ENCODE assay signal across 20 cellular contexts in genomic region chr12:99138397-99138796, GRCh38.
A peak's percentile ranks its signal among the peaks of the same experiment; 100 is the strongest.
DNase-seq lines count a peak whose midpoint lies in the region; ATAC-seq and TF ChIP-seq lines count a peak whose summit lies in the region.
"Had no signal": no experiment of that assay in that cellular context is flagged by ENCODE, and none has a peak within 500 bp of the region (broad histone marks: within the 10 kb centered on the region; RNA-seq: fewer than 3 reads in every experiment).

No MANE protein-coding gene starts in this region.

- peak; percentile 96 for TF ChIP-seq EP300 in neural cell (conservative IDR thresholded peaks at IDR 0.05; ENCODE audit: poor library complexity, severe bottlenecking)

- H3K27me3 Mint-ChIP-seq in brain: peaks cover 4% of the 10 kb centered on the region
- H3K27me3 Mint-ChIP-seq in activated naive CD8-positive, alpha-beta T cell treated with anti-CD3 and anti-CD28 coated beads, Interleukin-2, amount 50 U/mL, for 24 hours: no peaks in the 10 kb centered on the region
- H3K27me3 Mint-ChIP-seq: CD4-positive, CD25-positive, alpha-beta regulatory T cell; CD8-positive, alpha-beta memory T cell had no signal

- no peak overlapping the region for H3K4me3 ChIP-seq in BLaER1 treated with 17β-estradiol and CSF1 and Interleukin-3, amounts not matched to agents 10 nM and 100 nM
- H3K4me3 ChIP-seq in neural cell (ENCODE audit: low read length): peak overlapping the region; percentile 26
- H3K4me3 ChIP-seq: A549, BLaER1, GM12878 had no signal

- H3K4me3 Mint-ChIP-seq in brain: no peak overlapping the region
- no peak overlapping the region for H3K4me3 Mint-ChIP-seq in activated naive CD8-positive, alpha-beta T cell treated with anti-CD3 and anti-CD28 coated beads, Interleukin-2, amount 50 U/mL, for 24 hours
- H3K4me3 Mint-ChIP-seq: CD4-positive, CD25-positive, alpha-beta regulatory T cell; CD8-positive, alpha-beta memory T cell; H9 had no signal

- H3K4me1 Mint-ChIP-seq in brain: peaks cover 79% of the 10 kb centered on the region
- H3K4me1 Mint-ChIP-seq in activated naive CD8-positive, alpha-beta T cell treated with anti-CD3 and anti-CD28 coated beads, Interleukin-2, amount 50 U/mL, for 24 hours: no peaks in the 10 kb centered on the region
- H3K4me1 Mint-ChIP-seq: CD4-positive, CD25-positive, alpha-beta regulatory T cell; CD8-positive, alpha-beta memory T cell had no signal

- DNase-seq in NCI-H1417 (lab: John Stamatoyannopoulos, UW): peak in 2 of 3 experiments; percentile 5 to 21
- DNase-seq in NCI-H1417 treated with DMSO at 0.1 percent for 48 hours (lab: John Stamatoyannopoulos, UW): no peak
- DNase-seq in activated naive CD8-positive, alpha-beta T cell treated with anti-CD3 and anti-CD28 coated beads, Interleukin-2, amount 50 U/mL, for 24 hours: no peak
- DNase-seq: AML-193; CD4-positive, CD25-positive, alpha-beta regulatory T cell; CD8-positive, alpha-beta memory T cell; COR-L47; DMS 273 treated with DMSO at 0.1 percent for 48 hours; DMS53; DND-41; EL; H9 had no signal

- TF ChIP-seq CTCF in brain (conservative IDR thresholded peaks at IDR 0.05) (no peak), neural cell (IDR thresholded peaks at IDR 0.05; ENCODE audit: poor library complexity, severe bottlenecking) (no peak)

- no peak for ATAC-seq in activated naive CD8-positive, alpha-beta T cell treated with anti-CD3 and anti-CD28 coated beads, Interleukin-2, amount 50 U/mL, for 24 hours
- no peak for ATAC-seq in HG03469 (IDR thresholded peaks at IDR 0.05; ENCODE audit: unreplicated experiment)
- ATAC-seq: A549, GM12878 had no signal

- peaks cover 12% of the 10 kb centered on the region for H3K36me3 Mint-ChIP-seq in brain
- H3K36me3 Mint-ChIP-seq in activated naive CD8-positive, alpha-beta T cell treated with anti-CD3 and anti-CD28 coated beads, Interleukin-2, amount 50 U/mL, for 24 hours (ENCODE audit: low read depth): no peaks in the 10 kb centered on the region
- H3K36me3 Mint-ChIP-seq: CD4-positive, CD25-positive, alpha-beta regulatory T cell; CD8-positive, alpha-beta memory T cell had no signal

- no peak overlapping the region for H2AFZ ChIP-seq in neural cell (ENCODE audit: low read depth, low read length)

- H3K36me3 ChIP-seq in BLaER1 treated with 17β-estradiol and CSF1 and Interleukin-3, amounts not matched to agents 10 nM and 100 nM: peaks cover 0 to 34% (median 0%) of the 10 kb centered on the region in 11 experiments; a peak in 6 of 22 replicates
- peaks cover 3% of the 10 kb centered on the region for H3K36me3 ChIP-seq in neural cell (ENCODE audit: insufficient read depth, low read length)

- H3K4me1 ChIP-seq in BLaER1 treated with 17β-estradiol and CSF1 and Interleukin-3, amounts not matched to agents 10 nM and 100 nM: peaks cover 0 to 53% (median 30%) of the 10 kb centered on the region in 10 experiments; a peak in 13 of 20 replicates
- H3K4me1 ChIP-seq: A549 had no signal

- peaks cover 0 to 4% (median 0%) of the 10 kb centered on the region in 11 experiments; a peak in 1 of 22 replicates for H3K9me3 ChIP-seq in BLaER1 treated with 17β-estradiol and CSF1 and Interleukin-3, amounts not matched to agents 10 nM and 100 nM (replicated peaks in 1 of 11)
- no peaks in the 10 kb centered on the region for H3K9me3 ChIP-seq in neural cell (ENCODE audit: low read length)
- H3K9me3 ChIP-seq: A549, BLaER1 had no signal

- no peaks in the 10 kb centered on the region for H3K27me3 ChIP-seq in BLaER1 treated with 17β-estradiol and CSF1 and Interleukin-3, amounts not matched to agents 10 nM and 100 nM
- no peaks in the 10 kb centered on the region for H3K27me3 ChIP-seq in neural cell (ENCODE audit: insufficient read depth, low read depth, low read length)
- H3K27me3 ChIP-seq: BLaER1 had no signal

- H4K20me1 ChIP-seq in BLaER1 treated with 17β-estradiol and CSF1 and Interleukin-3, amounts not matched to agents 10 nM and 100 nM: no peaks in the 10 kb centered on the region
- no peaks in the 10 kb centered on the region for H4K20me1 ChIP-seq in neural cell (ENCODE audit: insufficient read depth)
- H4K20me1 ChIP-seq: BLaER1 had no signal

- peak overlapping the region in 2 of 11 experiments; percentile 28 to 52; a peak in 3 of 22 replicates for H3K27ac ChIP-seq in BLaER1 treated with 17β-estradiol and CSF1 and Interleukin-3, amounts not matched to agents 10 nM and 100 nM
- H3K27ac ChIP-seq in neural cell (ENCODE audit: low read length): peak overlapping the region; percentile 83
- H3K27ac ChIP-seq: 22Rv1, A549, BLaER1 had no signal

- peaks cover 9% of the 10 kb centered on the region for H3K79me2 ChIP-seq in neural cell (replicated peaks; ENCODE audit: insufficient read depth, low read length)

- peak overlapping the region in 3 of 5 experiments; percentile 7 to 58 (median 42) for H3K27ac Mint-ChIP-seq in brain
- H3K27ac Mint-ChIP-seq in activated naive CD8-positive, alpha-beta T cell treated with anti-CD3 and anti-CD28 coated beads, Interleukin-2, amount 50 U/mL, for 24 hours: no peak overlapping the region
- H3K27ac Mint-ChIP-seq: CD4-positive, CD25-positive, alpha-beta regulatory T cell; CD8-positive, alpha-beta memory T cell; H9 had no signal

- no peaks in the 10 kb centered on the region for H3K9me3 Mint-ChIP-seq in brain
- peaks cover 14% of the 10 kb centered on the region for H3K9me3 Mint-ChIP-seq in activated naive CD8-positive, alpha-beta T cell treated with anti-CD3 and anti-CD28 coated beads, Interleukin-2, amount 50 U/mL, for 24 hours

- H3K9ac ChIP-seq in BLaER1 treated with 17β-estradiol and CSF1 and Interleukin-3, amounts not matched to agents 10 nM and 100 nM: no peak overlapping the region
- peak overlapping the region; percentile 42 for H3K9ac ChIP-seq in neural cell (ENCODE audit: low read length)
- H3K9ac ChIP-seq: BLaER1 had no signal

- H3K9me2 ChIP-seq in neural cell (ENCODE audit: insufficient read depth, low read length): no peaks in the 10 kb centered on the region

- no peaks in the 10 kb centered on the region for H3F3A ChIP-seq in neural cell (ENCODE audit: insufficient read depth, low read length, poor library complexity, severe bottlenecking)

- H3K4me2 ChIP-seq in BLaER1 treated with 17β-estradiol and CSF1 and Interleukin-3, amounts not matched to agents 10 nM and 100 nM: peak overlapping the region in 6 of 11 experiments; percentile 14 to 73 (median 60); a peak in 10 of 22 replicates
- peak overlapping the region; percentile 58 for H3K4me2 ChIP-seq in neural cell (ENCODE audit: low read length)
- H3K4me2 ChIP-seq: A549, BLaER1 had no signal

- no peak for TF ChIP-seq RAD21 in neural cell (conservative IDR thresholded peaks at IDR 0.05)

TF ChIP-seq in neural cell, 6 proteins besides CTCF, POLR2A, EP300 and RAD21:
- TF ChIP-seq POLR2AphosphoS5 (IDR thresholded peaks at IDR 0.05) (peak; percentile 83), SMC3 (conservative IDR thresholded peaks at IDR 0.05; ENCODE audit: poor library complexity) (peak; percentile 34), REST (IDR thresholded peaks at IDR 0.05; ENCODE audit: borderline replicate concordance) (no peak), TAF1 (IDR thresholded peaks at IDR 0.05; ENCODE audit: low read depth) (no peak), EZH2 (IDR thresholded peaks at IDR 0.05; ENCODE audit: borderline replicate concordance, insufficient read depth, low read length, poor library complexity, severe bottlenecking) (no peak), MXI1 (conservative IDR thresholded peaks at IDR 0.05; ENCODE audit: poor library complexity, severe bottlenecking) (no peak)

Comparison
In these comparisons a context has a peak if more than half of its experiments do, and no peak if none do; other contexts are left out.
1. DNase-seq: peak in NCI-H1417 (2 of 3); none in NCI-H1417 treated with DMSO at 0.1 percent for 48 hours (single experiment) and activated naive CD8-positive, alpha-beta T cell treated with anti-CD3 and anti-CD28 coated beads, Interleukin-2, amount 50 U/mL, for 24 hours (single experiment).